25 cellular contexts compared by ENCODE assay signal in the genomic region with DNA sequence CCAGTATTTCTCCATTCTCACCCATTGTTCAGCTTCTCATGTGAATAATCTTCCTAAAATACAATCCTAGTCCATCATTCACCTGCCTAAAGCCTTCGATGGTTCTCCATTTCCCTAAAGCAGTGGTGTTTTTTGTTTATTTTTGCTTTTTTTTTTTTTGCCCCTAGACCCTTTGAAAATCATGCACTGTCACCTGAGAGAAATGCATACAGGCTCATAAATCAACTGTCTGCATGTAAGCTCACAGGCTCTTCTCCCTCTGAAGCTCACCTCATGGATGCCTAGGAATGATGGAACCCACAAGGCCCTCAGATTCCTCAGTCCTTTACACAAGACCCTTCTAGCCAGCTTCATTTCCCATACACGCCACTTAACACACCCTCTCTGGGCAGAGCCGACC.
"Had no signal": no experiment of that assay in that cellular context is flagged by ENCODE, and none has a peak within 500 bp of the region (broad histone marks: within the 10 kb centered on the region; RNA-seq: fewer than 3 reads in every experiment).

No MANE protein-coding gene starts in this region.

- H2AFZ ChIP-seq: hepatocyte had no signal

- H3K4me3 ChIP-seq: hepatocyte, left lung, lung, prostate gland, spleen, tibial artery had no signal

- H3K9me3 ChIP-seq: left lung, prostate gland, spleen, tibial artery had no signal

- H3K4me1 ChIP-seq: left lung, prostate gland, tibial artery had no signal

- H3K27me3 ChIP-seq: hepatocyte, left lung, tibial artery had no signal

- H3K9me3 Mint-ChIP-seq: activated B cell treated with CpG ODN at 0.5 μM for 24 hours; activated naive CD8-positive, alpha-beta T cell treated with anti-CD3 and anti-CD28 coated beads, Interleukin-2, amount 10 ng/mL, durations not matched to agents 7 days and 5 days; activated T-cell treated with anti-CD3 and anti-CD28 coated beads, Interleukin-2, amount 50 U/mL, for 24 hours; activated T-helper 17 cell treated with anti-CD3 and anti-CD28 coated beads, Interleukin-2, amount 50 U/mL, for 72 hours; dendritic cell treated with granulocyte-macrophage colony-stimulating factor and Interleukin-4, amounts not matched to agents 40 ng/mL and 50 ng/mL, for 4 days; naive B cell; stimulated activated naive CD8-positive, alpha-beta T cell treated with anti-CD3 and anti-CD28 coated beads, Interleukin-15, amount 100 ng/mL, for 72 hours had no signal

- H3K36me3 Mint-ChIP-seq: activated naive CD8-positive, alpha-beta T cell treated with anti-CD3 and anti-CD28 coated beads, Interleukin-2, amount 10 ng/mL, durations not matched to agents 7 days and 5 days; naive B cell had no signal

- H3K4me3 Mint-ChIP-seq: activated B cell treated with CpG ODN at 0.5 μM for 24 hours; activated CD4-positive, alpha-beta T cell treated with anti-CD3 and anti-CD28 coated beads for 36 hours; activated naive CD8-positive, alpha-beta T cell treated with anti-CD3 and anti-CD28 coated beads, Interleukin-2, amount 10 ng/mL, durations not matched to agents 7 days and 5 days; activated T-cell treated with anti-CD3 and anti-CD28 coated beads, Interleukin-2, amount 50 U/mL, for 24 hours; activated T-helper 17 cell treated with anti-CD3 and anti-CD28 coated beads, Interleukin-2, amount 50 U/mL, for 72 hours; dendritic cell treated with granulocyte-macrophage colony-stimulating factor and Interleukin-4, amounts not matched to agents 40 ng/mL and 50 ng/mL, for 4 days; stimulated activated naive CD8-positive, alpha-beta T cell treated with anti-CD3 and anti-CD28 coated beads, Interleukin-15, amount 100 ng/mL, for 72 hours had no signal

- H3K27ac ChIP-seq: hepatocyte, left lung, prostate gland, spleen, tibial artery had no signal

- H3K4me2 ChIP-seq: hepatocyte had no signal

- ATAC-seq: activated CD4-positive, alpha-beta T cell treated with anti-CD3 and anti-CD28 coated beads for 36 hours; activated T-helper 17 cell treated with anti-CD3 and anti-CD28 coated beads, Interleukin-2, amount 50 U/mL, for 72 hours; left lung; stimulated activated naive CD8-positive, alpha-beta T cell treated with anti-CD3 and anti-CD28 coated beads, Interleukin-15, amount 100 ng/mL, for 72 hours had no signal

- H3K27ac Mint-ChIP-seq: activated CD4-positive, alpha-beta T cell treated with anti-CD3 and anti-CD28 coated beads for 36 hours; activated naive CD8-positive, alpha-beta T cell treated with anti-CD3 and anti-CD28 coated beads, Interleukin-2, amount 10 ng/mL, durations not matched to agents 7 days and 5 days; activated T-cell treated with anti-CD3 and anti-CD28 coated beads, Interleukin-2, amount 50 U/mL, for 24 hours; activated T-helper 17 cell treated with anti-CD3 and anti-CD28 coated beads, Interleukin-2, amount 50 U/mL, for 72 hours; dendritic cell treated with granulocyte-macrophage colony-stimulating factor and Interleukin-4, amounts not matched to agents 40 ng/mL and 50 ng/mL, for 4 days; stimulated activated naive CD8-positive, alpha-beta T cell treated with anti-CD3 and anti-CD28 coated beads, Interleukin-15, amount 100 ng/mL, for 72 hours had no signal

- DNase-seq: activated B cell treated with CpG ODN at 0.5 μM for 24 hours; activated CD4-positive, alpha-beta T cell treated with anti-CD3 and anti-CD28 coated beads for 36 hours; activated CD4-positive, alpha-beta T cell treated with anti-CD3 and anti-CD28 coated beads, Interleukin-2, amount 50 U/mL, for 4 hours; activated CD8-positive, alpha-beta memory T cell treated with anti-CD3 and anti-CD28 coated beads for 24 hours; activated CD8-positive, alpha-beta memory T cell treated with anti-CD3 and anti-CD28 coated beads, Interleukin-2, amount 50 U/mL, for 4 hours; activated naive CD4-positive, alpha-beta T cell; activated naive CD8-positive, alpha-beta T cell treated with anti-CD3 and anti-CD28 coated beads, Interleukin-2, amount 10 ng/mL, durations not matched to agents 7 days and 5 days; activated T-cell treated with anti-CD3 and anti-CD28 coated beads, Interleukin-2, amount 50 U/mL, for 24 hours; amniotic stem cell; effector CD4-positive, alpha-beta T cell; foreskin melanocyte; kidney glomerular epithelial cell; left lung; spleen; stimulated activated CD4-positive, alpha-beta T cell treated with anti-CD3 and anti-CD28 coated beads, Interleukin-4, amount 100 ng/mL, for 1 hour; stimulated activated naive CD8-positive, alpha-beta T cell treated with anti-CD3 and anti-CD28 coated beads, Interleukin-15, amount 100 ng/mL, for 72 hours; T-helper 1 cell; T-helper 9 cell; tibial artery had no signal

- H3K36me3 ChIP-seq: left lung, prostate gland, spleen, tibial artery had no signal

- H3K27me3 Mint-ChIP-seq: dendritic cell treated with granulocyte-macrophage colony-stimulating factor and Interleukin-4, amounts not matched to agents 40 ng/mL and 50 ng/mL, for 4 days had no signal
